8 cellular contexts compared by ENCODE assay signal in genomic region chr10:128078136-128078969, GRCh38. TPM values are rescaled to one million over a fixed set of nuclear protein-coding genes. Genes with fewer than 3 reads are reported as not detected.
DNase-seq lines count a peak whose midpoint lies in the region; ATAC-seq and TF ChIP-seq lines count a peak whose summit lies in the region.

No MANE protein-coding gene starts in this region.

- TF ChIP-seq CTCF in Peyer's patch (IDR thresholded peaks at IDR 0.05) (peak; percentile 24 to 67 (median 61)), MCF 10A (IDR thresholded peaks at IDR 0.05; ENCODE audit: unreplicated experiment) (peak; percentile 65), thoracic aorta (IDR thresholded peaks at IDR 0.05) (peak; percentile 46)

- no peak overlapping the region for H3K27ac ChIP-seq in Peyer's patch
- no peak overlapping the region for H3K27ac ChIP-seq in thoracic aorta

- DNase-seq in NCI-H1694 (lab: John Stamatoyannopoulos, UW), result peak; percentile 3
- no peak for DNase-seq in NCI-H1694 treated with DMSO at 0.1 percent for 48 hours (lab: John Stamatoyannopoulos, UW)
- DNase-seq in Peyer's patch, result no peak
- peak; percentile 50 for DNase-seq in MCF 10A (ENCODE audit: unreplicated experiment)
- DNase-seq in left colon, result peak in 1 of 2 donors; percentile 56
- DNase-seq in thoracic aorta (ENCODE audit: low spot score), result no peak
- DNase-seq in GF-D8 (lab: John Stamatoyannopoulos, UW), result no peak

- H3K4me1 ChIP-seq in Peyer's patch (no peaks in the 10 kb centered on the region), thoracic aorta (ENCODE audit: control insufficient read depth in 1 of 2, low read depth in 2 of 2) (no peaks in the 10 kb centered on the region)

- no TSS peak for BruUV-seq in MCF 10A (replicated peaks; lab: Mats Ljungman, UMichigan)

- H3K36me3 Mint-ChIP-seq in MCF 10A (ENCODE audit: insufficient read depth, unreplicated experiment), result peaks cover 54% of the 10 kb centered on the region

- H3K27ac Mint-ChIP-seq in MCF 10A (ENCODE audit: low read depth, unreplicated experiment), result no peak overlapping the region

- intact Hi-C loops in MCF 10A (cut with micrococcal nuclease) (loop anchor here (1.0 kb wide), 1 partner anchor 72 kb away; no protein-coding TSS in a partner anchor), left colon (cut with DNase I, micrococcal nuclease) (loop anchor here in 1 of 2 donors (10.0 kb wide), 1 partner anchor 66 kb away; no protein-coding TSS in a partner anchor)

- H3K27me3 Mint-ChIP-seq in MCF 10A (ENCODE audit: insufficient read depth, unreplicated experiment), result no peaks in the 10 kb centered on the region

- no peaks in the 10 kb centered on the region for H3K27me3 ChIP-seq in Peyer's patch
- no peaks in the 10 kb centered on the region for H3K27me3 ChIP-seq in thoracic aorta (replicated peaks; ENCODE audit: insufficient read depth)

- H3K36me3 ChIP-seq in Peyer's patch (peaks cover 0 to 74% (median 0%) of the 10 kb centered on the region in 3 donors), thoracic aorta (peaks cover 3% of the 10 kb centered on the region)

- no peaks in the 10 kb centered on the region for H3K9me3 ChIP-seq in Peyer's patch
- H3K9me3 ChIP-seq in thoracic aorta, result no peaks in the 10 kb centered on the region

- CTCF ChIA-PET in MCF 10A (lab: Yijun Ruan, JAX), result interaction anchor here (0.5 to 14.1 kb wide), 16 partner anchors 9 to 635 kb away, joined by 3 to 187 read pairs (median 3); no protein-coding TSS in a partner anchor

- H3K9me3 Mint-ChIP-seq in MCF 10A (ENCODE audit: unreplicated experiment), result no peaks in the 10 kb centered on the region

- H3K4me1 Mint-ChIP-seq in MCF 10A (ENCODE audit: insufficient read depth, unreplicated experiment), result no peaks in the 10 kb centered on the region

- no peak overlapping the region for H3K4me3 Mint-ChIP-seq in MCF 10A (ENCODE audit: unreplicated experiment)

- H3K4me3 ChIP-seq in Peyer's patch (no peak overlapping the region), thoracic aorta (no peak overlapping the region)

- no peak for TF ChIP-seq POLR2A in Peyer's patch (IDR thresholded peaks at IDR 0.05)

- POLR2A ChIA-PET in MCF 10A (lab: Yijun Ruan, JAX), result no interaction called here

- ATAC-seq in HG02623 (IDR thresholded peaks at IDR 0.05; ENCODE audit: unreplicated experiment) (peak; percentile 50), left colon (peak; percentile 83), thoracic aorta (ENCODE audit: insufficient number of reproducible peaks, low FRiP score, low read depth) (no peak)

RNA-seq across cellular contexts. Expression of gene MKI67, which starts 47.9 kb away (rescaled TPM):
- 10 to 100 TPM; 11.9 to 74.3 (median 18.9) TPM for total RNA-seq in Peyer's patch
- 40.4 and 81.4 TPM in 2 replicates for total RNA-seq in MCF 10A (2022)
- total RNA-seq in left colon, result 10 to 100 TPM; 10.8 to 39.5 TPM
- total RNA-seq in thoracic aorta, result 1 to 10 TPM in 1 of 2 donors, under 1 TPM in 1; 0.41 to 2.7 TPM

Comparison
In these comparisons a context has a peak if more than half of its experiments do, and no peak if none do; other contexts are left out.
1. DNase-seq: peak in NCI-H1694 (single experiment) and MCF 10A (single experiment); none in NCI-H1694 treated with DMSO at 0.1 percent for 48 hours (single experiment), Peyer's patch (0 of 3), thoracic aorta (single experiment) and GF-D8 (single experiment).
2. Peak in every context shown above with its lines, with median percentiles within 50 percentile points of each other: CTCF ChIP-seq.